ENCODE assay signal across 14 cellular contexts in the genomic region with DNA sequence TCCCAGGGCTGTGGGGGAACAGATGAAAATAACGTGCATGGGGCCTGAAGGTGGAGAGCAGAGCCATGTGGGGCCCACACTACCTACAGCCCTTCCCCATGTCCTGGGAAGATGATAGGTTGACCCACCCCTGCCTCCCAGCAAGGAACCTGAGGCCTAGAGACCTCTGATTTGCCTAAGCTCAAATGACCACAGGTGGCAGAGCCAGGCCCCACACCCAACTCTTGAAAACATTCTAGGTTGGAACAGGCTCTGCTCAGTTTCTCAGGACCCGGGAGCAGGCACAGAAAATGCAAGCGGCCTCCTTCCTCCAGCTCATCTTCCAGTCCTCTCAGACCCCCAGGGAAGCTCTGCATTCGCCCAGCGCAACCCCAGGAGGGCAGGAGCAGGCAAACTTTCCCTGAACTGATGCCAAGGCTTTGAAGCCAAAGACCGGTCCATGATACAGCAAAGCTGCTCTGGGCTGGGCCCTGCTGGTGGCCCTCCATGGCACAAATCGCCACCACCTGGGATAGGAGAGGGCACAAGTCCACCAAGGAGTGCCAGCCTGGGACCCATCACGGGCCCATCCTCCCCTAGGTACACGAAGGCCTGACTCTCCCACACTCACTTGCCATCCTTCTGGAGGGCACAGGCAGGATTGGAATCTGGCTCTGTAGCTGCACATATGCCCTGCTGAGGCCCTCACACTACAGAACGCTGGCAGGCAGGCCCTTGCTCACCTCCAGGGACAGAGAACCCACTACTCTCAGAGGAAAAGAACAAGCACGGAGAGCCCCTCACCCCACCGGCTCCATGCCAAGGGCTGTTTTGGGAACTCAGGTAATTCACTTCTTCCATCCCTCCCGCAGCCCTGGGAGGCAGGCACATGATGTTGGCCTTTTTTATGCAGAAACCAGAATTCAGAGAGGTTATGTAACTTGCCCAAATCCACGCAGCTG. TPM values are rescaled to one million over a fixed set of nuclear protein-coding genes. Genes with fewer than 3 reads are reported as not detected.
A peak's percentile ranks its signal among the peaks of the same experiment; 100 is the strongest.
DNase-seq lines count a peak whose midpoint lies in the region; ATAC-seq and TF ChIP-seq lines count a peak whose summit lies in the region.
"Had no signal": no experiment of that assay in that cellular context is flagged by ENCODE, and none has a peak within 500 bp of the region (broad histone marks: within the 10 kb centered on the region; RNA-seq: fewer than 3 reads in every experiment).

No MANE protein-coding gene starts in this region.

- no peak for DNase-seq in CD4-positive, alpha-beta memory T cell
- DNase-seq in GM23338 (ENCODE audit: low spot score) (no peak), immature natural killer cell (no peak), Right ventricle myocardium inferior (ENCODE audit: missing footprints) (no peak)
- DNase-seq in activated CD8-positive, alpha-beta T cell treated with anti-CD3 and anti-CD28 coated beads for 36 hours, result no peak
- DNase-seq in stimulated activated CD8-positive, alpha-beta memory T cell treated with anti-CD3 and anti-CD28 coated beads, Interleukin-4, amount 100 ng/mL, for 48 hours, result no peak
- DNase-seq: CD4-positive, alpha-beta T cell; hippocampal formation; NCI-H1417 treated with DMSO at 0.1 percent for 48 hours; NCI-H2227 treated with DMSO at 0.1 percent for 48 hours; psoas muscle had no signal

- peaks cover 6% of the 10 kb centered on the region; the same call in 1 of the 2 replicates for H3F3A ChIP-seq in GM23338 (replicated peaks; ENCODE audit: low read depth)

- H3K9me3 ChIP-seq in CD4-positive, alpha-beta memory T cell (ENCODE audit: control insufficient read depth in 1 of 2, low read length in 2 of 2), result no peaks in the 10 kb centered on the region
- H3K9me3 ChIP-seq: HAP-1, psoas muscle had no signal

- TF ChIP-seq CTCF in GM23338 (conservative IDR thresholded peaks at IDR 0.05; ENCODE audit: low read depth in 2 of 2), result no peak
- TF ChIP-seq CTCF in activated CD8-positive, alpha-beta T cell treated with anti-CD3 and anti-CD28 coated beads for 36 hours (IDR thresholded peaks at IDR 0.05), result no peak

- H3K27ac Mint-ChIP-seq in CD4-positive, alpha-beta memory T cell, result peak overlapping the region in 4 of 7 donors; percentile 57 to 77 (median 68)
- H3K27ac Mint-ChIP-seq in GM23338, result no peak overlapping the region
- H3K27ac Mint-ChIP-seq in activated CD8-positive, alpha-beta T cell treated with anti-CD3 and anti-CD28 coated beads for 36 hours, result peak overlapping the region; percentile 69
- peak overlapping the region; percentile 93 to 99 (median 98) for H3K27ac Mint-ChIP-seq in immature natural killer cell
- H3K27ac Mint-ChIP-seq: CD4-positive, alpha-beta T cell had no signal

- POLR2A ChIA-PET in CD4-positive, alpha-beta memory T cell (lab: Charles Lee; ENCODE audit: partially characterized antibody), result interaction anchor here (1.1 kb wide), 1 partner anchor 20 kb away, joined by 3 read pairs; no protein-coding TSS in a partner anchor
- POLR2A ChIA-PET in activated CD8-positive, alpha-beta T cell treated with anti-CD3 and anti-CD28 coated beads for 36 hours (lab: Charles Lee), result interaction anchor here (1.0 to 2.8 kb wide), 8 partner anchors 13 to 100 kb away, joined by 3 to 13 read pairs (median 6); partner anchors contain the start of gene BLM

- no peak overlapping the region for H3K27ac ChIP-seq in CD4-positive, alpha-beta memory T cell (ENCODE audit: low read depth, low read length)
- no peak overlapping the region for H3K27ac ChIP-seq in GM23338 (ENCODE audit: low read depth)
- H3K27ac ChIP-seq: psoas muscle, SK-N-MC had no signal

- no peaks in the 10 kb centered on the region for H3K36me3 ChIP-seq in CD4-positive, alpha-beta memory T cell (ENCODE audit: insufficient read depth, low read length)
- H3K36me3 ChIP-seq in GM23338 (ENCODE audit: insufficient read depth), result peaks cover 14% of the 10 kb centered on the region

- peaks cover 4 to 5% of the 10 kb centered on the region in 2 donors for H3K36me3 Mint-ChIP-seq in CD4-positive, alpha-beta memory T cell
- H3K36me3 Mint-ChIP-seq in GM23338 (ENCODE audit: low read depth) (peaks cover 25% of the 10 kb centered on the region), immature natural killer cell (peaks cover under 1 to 8% (median 6%) of the 10 kb centered on the region in 3 donors)
- peaks cover 29% of the 10 kb centered on the region for H3K36me3 Mint-ChIP-seq in activated CD8-positive, alpha-beta T cell treated with anti-CD3 and anti-CD28 coated beads for 36 hours (ENCODE audit: low read depth)

- H3K4me1 Mint-ChIP-seq in CD4-positive, alpha-beta memory T cell, result peaks cover 14 to 38% (median 28%) of the 10 kb centered on the region in 4 donors
- H3K4me1 Mint-ChIP-seq in GM23338 (peaks cover 42% of the 10 kb centered on the region), immature natural killer cell (peaks cover 82 to 88% of the 10 kb centered on the region in 2 donors)
- peaks cover 55% of the 10 kb centered on the region for H3K4me1 Mint-ChIP-seq in activated CD8-positive, alpha-beta T cell treated with anti-CD3 and anti-CD28 coated beads for 36 hours (ENCODE audit: low read depth)

- no peaks in the 10 kb centered on the region for H3K9me2 ChIP-seq in GM23338 (ENCODE audit: insufficient read depth)

- no peaks in the 10 kb centered on the region for H4K20me1 ChIP-seq in GM23338 (replicated peaks; ENCODE audit: insufficient read depth)

- ATAC-seq in GM23338 (peak; percentile 20), HG03378 (IDR thresholded peaks at IDR 0.05; ENCODE audit: unreplicated experiment) (no peak), Right ventricle myocardium inferior (no peak)
- ATAC-seq in activated CD8-positive, alpha-beta T cell treated with anti-CD3 and anti-CD28 coated beads for 36 hours, result no peak

- H3K27me3 ChIP-seq in CD4-positive, alpha-beta memory T cell (ENCODE audit: insufficient read depth, low read length), result no peaks in the 10 kb centered on the region
- no peaks in the 10 kb centered on the region for H3K27me3 ChIP-seq in GM23338 (ENCODE audit: insufficient read depth)

- H3K4me2 ChIP-seq in GM23338, result no peak overlapping the region

- H3K4me1 ChIP-seq in CD4-positive, alpha-beta memory T cell (ENCODE audit: insufficient read depth, low read length), result peaks cover 47% of the 10 kb centered on the region
- peaks cover 8% of the 10 kb centered on the region; the same call in 1 of the 2 replicates for H3K4me1 ChIP-seq in GM23338 (ENCODE audit: insufficient read depth)
- H3K4me1 ChIP-seq: psoas muscle had no signal

- intact Hi-C loops in CD4-positive, alpha-beta memory T cell (cut with micrococcal nuclease), result no loop called here
- intact Hi-C loops in activated CD8-positive, alpha-beta T cell treated with anti-CD3 and anti-CD28 coated beads for 36 hours (cut with micrococcal nuclease), result loop anchor here (5.0 kb wide), 1 partner anchor 55 kb away; no protein-coding TSS in a partner anchor
- intact Hi-C loops in Right ventricle myocardium inferior (cut with DNase I), result no loop called here

- H3K79me2 ChIP-seq in GM23338 (replicated peaks; ENCODE audit: insufficient read depth), result no peaks in the 10 kb centered on the region

- H2AFZ ChIP-seq in GM23338, result 0 out of 2 replicates have a peak overlapping the region, but pooled peaks have one; percentile 23

- CTCF ChIA-PET in CD4-positive, alpha-beta memory T cell (lab: Charles Lee; ENCODE audit: partially characterized antibody), result interaction anchor here (0.8 to 1.3 kb wide), 3 partner anchors 9 to 170 kb away, joined by 3 read pairs; no protein-coding TSS in a partner anchor
- CTCF ChIA-PET in activated CD8-positive, alpha-beta T cell treated with anti-CD3 and anti-CD28 coated beads for 36 hours (lab: Charles Lee), result interaction anchor here (0.7 to 3.6 kb wide), 6 partner anchors 13 to 118 kb away, joined by 3 to 28 read pairs (median 4); partner anchors contain the start of genes FES and UNC45A

- H3K4me3 Mint-ChIP-seq in CD4-positive, alpha-beta memory T cell, result peak overlapping the region in 3 of 8 donors; percentile 26 to 65 (median 61)
- H3K4me3 Mint-ChIP-seq in GM23338 (no peak overlapping the region), immature natural killer cell (peak overlapping the region; percentile 78 to 84 (median 79))
- no peak overlapping the region for H3K4me3 Mint-ChIP-seq in activated CD8-positive, alpha-beta T cell treated with anti-CD3 and anti-CD28 coated beads for 36 hours
- H3K4me3 Mint-ChIP-seq: CD4-positive, alpha-beta T cell had no signal

- no peaks in the 10 kb centered on the region for H3K27me3 Mint-ChIP-seq in CD4-positive, alpha-beta memory T cell
- H3K27me3 Mint-ChIP-seq in GM23338 (ENCODE audit: insufficient read depth, low read depth, poor library complexity) (peaks cover 9% of the 10 kb centered on the region), immature natural killer cell (ENCODE audit: low read depth in 3 of 3) (peaks cover 5 to 18% (median 12%) of the 10 kb centered on the region in 3 donors)
- no peaks in the 10 kb centered on the region for H3K27me3 Mint-ChIP-seq in activated CD8-positive, alpha-beta T cell treated with anti-CD3 and anti-CD28 coated beads for 36 hours
- H3K27me3 Mint-ChIP-seq: CD4-positive, alpha-beta T cell had no signal

- H3K4me3 ChIP-seq in CD4-positive, alpha-beta memory T cell (ENCODE audit: low read length in 2 of 2), result no peak overlapping the region
- H3K4me3 ChIP-seq in GM23338, result no peak overlapping the region
- H3K4me3 ChIP-seq: HAP-1, psoas muscle, SK-N-MC had no signal

- H3K9me3 Mint-ChIP-seq in CD4-positive, alpha-beta memory T cell, result no peaks in the 10 kb centered on the region
- H3K9me3 Mint-ChIP-seq in GM23338 (no peaks in the 10 kb centered on the region), immature natural killer cell (no peaks in the 10 kb centered on the region)
- no peaks in the 10 kb centered on the region for H3K9me3 Mint-ChIP-seq in activated CD8-positive, alpha-beta T cell treated with anti-CD3 and anti-CD28 coated beads for 36 hours
- H3K9me3 Mint-ChIP-seq: CD4-positive, alpha-beta T cell had no signal

TF ChIP-seq in GM23338, 12 proteins besides CTCF, POLR2A, EP300 and RAD21 (continues in another document):
- TF ChIP-seq ZNF114 (CRISPR knock-in tag; IDR thresholded peaks at IDR 0.05), result no peak
- TF ChIP-seq POLR2AphosphoS5 (IDR thresholded peaks at IDR 0.05; ENCODE audit: low read depth), result no peak
- no peak for TF ChIP-seq EZH2phosphoT487 (IDR thresholded peaks at IDR 0.05; ENCODE audit: unreplicated experiment)

RNA-seq across cellular contexts. Expression of gene FURIN, which starts 51.0 kb away (rescaled TPM):
- total RNA-seq in CD4-positive, alpha-beta memory T cell, result 10 to 100 TPM; 37.2 to 40.3 TPM
- 10 to 100 TPM in 1 of 2 donors, 1 to 10 TPM in 1; 1.6 to 11.6 TPM for polyA plus RNA-seq in CD4-positive, alpha-beta memory T cell
- total RNA-seq in GM23338 (2014; rRNA removed; shearing (Covaris generic)), result 15.7 and 20.9 TPM in 2 replicates
- polyA plus RNA-seq in GM23338 (2016; fragmentation: Nextera tagmentation; extraction: Ambion mirVana) (6.3 and 7.4 TPM in 2 replicates), immature natural killer cell (10 to 100 TPM; 18.2 to 22.8 (median 20.8) TPM)
- total RNA-seq in activated CD8-positive, alpha-beta T cell treated with anti-CD3 and anti-CD28 coated beads for 36 hours, result 100 to 1,000 TPM; 111 to 117 TPM
- total RNA-seq in Right ventricle myocardium inferior, result 51.2 TPM

Comparison
In these comparisons a context has a peak if more than half of its experiments do, and no peak if none do; other contexts are left out.
1. H3K4me3 Mint-ChIP-seq: peak in immature natural killer cell (5 of 5); none in GM23338 (single experiment) and activated CD8-positive, alpha-beta T cell treated with anti-CD3 and anti-CD28 coated beads for 36 hours (single experiment).